Comparison of ENCODE assay signal across 11 cellular contexts in the genomic region with DNA sequence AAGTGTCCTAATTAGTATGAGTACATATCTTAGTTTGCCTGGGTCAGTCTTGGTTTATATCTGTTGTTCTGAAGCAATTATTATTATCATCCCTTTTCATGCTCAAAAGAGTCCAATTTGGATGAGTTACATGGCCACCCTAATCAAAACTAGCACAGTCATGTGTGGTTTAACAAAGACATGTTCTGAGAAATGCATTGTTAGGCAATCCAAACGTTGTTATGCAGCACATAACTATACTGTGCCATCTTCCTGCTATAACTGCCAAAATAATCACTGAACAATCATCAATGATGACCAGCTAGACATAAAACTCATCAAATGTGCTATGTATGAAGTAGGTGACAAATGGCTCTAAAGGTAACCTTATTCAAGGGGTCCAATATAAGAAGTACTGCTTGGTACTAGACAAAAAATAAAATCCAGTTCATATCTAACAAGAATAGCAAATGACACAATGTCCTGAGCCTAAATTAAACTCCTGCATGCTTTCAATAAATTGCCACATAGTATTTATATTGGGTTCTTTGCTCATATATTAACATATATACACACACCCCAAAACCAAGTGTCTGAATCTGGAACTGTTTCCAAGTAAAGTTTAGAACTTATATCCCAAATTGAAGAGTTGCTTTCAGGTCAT. TPM values are rescaled to one million over a fixed set of nuclear protein-coding genes. Genes with fewer than 3 reads are reported as not detected.
A peak's percentile ranks its signal among the peaks of the same experiment; 100 is the strongest.
DNase-seq lines count a peak whose midpoint lies in the region; ATAC-seq and TF ChIP-seq lines count a peak whose summit lies in the region.
"Had no signal": no experiment of that assay in that cellular context is flagged by ENCODE, and none has a peak within 500 bp of the region (broad histone marks: within the 10 kb centered on the region; RNA-seq: fewer than 3 reads in every experiment).

No MANE protein-coding gene starts in this region.

- H3K27ac Mint-ChIP-seq in activated naive CD8-positive, alpha-beta T cell treated with anti-CD3 and anti-CD28 coated beads, Interleukin-2, amount 50 U/mL, for 24 hours: peak overlapping the region; percentile 63
- H3K27ac Mint-ChIP-seq in immature natural killer cell: peak overlapping the region; percentile 3 to 72 (median 47)
- H3K27ac Mint-ChIP-seq in T-helper 2 cell treated with Interferon-gamma antibody and Interleukin-4, amounts not matched to agents 5 μg/mL and 100 μg/mL, for 36 hours: no peak overlapping the region
- H3K27ac Mint-ChIP-seq: dendritic cell treated with granulocyte-macrophage colony-stimulating factor and Interleukin-4, amounts not matched to agents 40 ng/mL and 50 ng/mL, for 4 days had no signal

- no peak for DNase-seq in right cardiac atrium
- no peak for DNase-seq in Right ventricle myocardium inferior (ENCODE audit: missing footprints)
- DNase-seq in activated naive CD8-positive, alpha-beta T cell treated with anti-CD3 and anti-CD28 coated beads, Interleukin-2, amount 50 U/mL, for 24 hours: no peak
- no peak for DNase-seq in immature natural killer cell
- no peak for DNase-seq in transverse colon
- no peak for DNase-seq in T-helper 2 cell treated with Interferon-gamma antibody and Interleukin-4, amounts not matched to agents 5 μg/mL and 100 μg/mL, for 36 hours (ENCODE audit: low spot score)
- no peak for DNase-seq in hepatic stellate cell (ENCODE audit: low spot score)
- DNase-seq: activated effector memory CD4-positive, alpha-beta T cell treated with anti-CD3 and anti-CD28 coated beads, Interleukin-2, amount 50 U/mL, for 16 hours; NCI-H524 treated with DMSO at 0.1 percent for 48 hours had no signal

- H3K4me1 ChIP-seq in right cardiac atrium (ENCODE audit: control insufficient read depth, insufficient read depth, low read length) (peaks cover 6% of the 10 kb centered on the region), transverse colon (peaks cover 2 to 28% (median 21%) of the 10 kb centered on the region in 4 donors)

- ATAC-seq in right cardiac atrium: peak; percentile 21 to 26
- no peak for ATAC-seq in Right ventricle myocardium inferior
- ATAC-seq in activated naive CD8-positive, alpha-beta T cell treated with anti-CD3 and anti-CD28 coated beads, Interleukin-2, amount 50 U/mL, for 24 hours: no peak
- ATAC-seq in HG02588 (IDR thresholded peaks at IDR 0.05; ENCODE audit: unreplicated experiment): no peak

- TF ChIP-seq CTCF in transverse colon (IDR thresholded peaks at IDR 0.05): no peak

- in situ Hi-C loops in transverse colon (cut with MboI; ENCODE audit: low pct_ligation_motif_present in 1 of 4, low pct_unique_long_range_greater_than_20kb in 1 of 4, low sequenced_read_pairs in 3 of 4): no loop called here

- no peaks in the 10 kb centered on the region for H3K36me3 ChIP-seq in transverse colon

- WGBS in right cardiac atrium: 6% methylated on average over 1 of the region's 1 CpG
- WGBS in transverse colon (ENCODE audit: low coverage in 1 of 2), 2 donors: 0 to 9% methylated on average over 1 of the region's 1 CpG

- no peak overlapping the region for H3K27ac ChIP-seq in right cardiac atrium (ENCODE audit: low read length)
- peak overlapping the region; percentile 13 to 45 (median 24) for H3K27ac ChIP-seq in transverse colon

- no peaks in the 10 kb centered on the region for H3K9me3 ChIP-seq in right cardiac atrium (ENCODE audit: control insufficient read depth, low read length)
- H3K9me3 ChIP-seq in transverse colon: no peaks in the 10 kb centered on the region

- peaks cover 23% of the 10 kb centered on the region for H3K36me3 Mint-ChIP-seq in activated naive CD8-positive, alpha-beta T cell treated with anti-CD3 and anti-CD28 coated beads, Interleukin-2, amount 50 U/mL, for 24 hours (ENCODE audit: low read depth)
- peaks cover 0 to 13% (median 13%) of the 10 kb centered on the region in 3 donors for H3K36me3 Mint-ChIP-seq in immature natural killer cell
- H3K36me3 Mint-ChIP-seq in T-helper 2 cell treated with Interferon-gamma antibody and Interleukin-4, amounts not matched to agents 5 μg/mL and 100 μg/mL, for 36 hours (ENCODE audit: low read depth): peaks cover 22% of the 10 kb centered on the region

- H3K4me1 Mint-ChIP-seq in activated naive CD8-positive, alpha-beta T cell treated with anti-CD3 and anti-CD28 coated beads, Interleukin-2, amount 50 U/mL, for 24 hours: peaks cover 38% of the 10 kb centered on the region
- peaks cover 64 to 89% of the 10 kb centered on the region in 2 donors for H3K4me1 Mint-ChIP-seq in immature natural killer cell
- H3K4me1 Mint-ChIP-seq in T-helper 2 cell treated with Interferon-gamma antibody and Interleukin-4, amounts not matched to agents 5 μg/mL and 100 μg/mL, for 36 hours (ENCODE audit: low read depth): peaks cover 17% of the 10 kb centered on the region

- TF ChIP-seq EP300 in transverse colon (IDR thresholded peaks at IDR 0.05; ENCODE audit: low read depth): no peak

- intact Hi-C loops in right cardiac atrium (cut with DNase I): no loop called here
- intact Hi-C loops in Right ventricle myocardium inferior (cut with DNase I): no loop called here
- intact Hi-C loops in transverse colon (cut with DNase I; ENCODE audit: low total_unique reads): no loop called here

- H3K27me3 ChIP-seq in right cardiac atrium (ENCODE audit: control insufficient read depth, insufficient read depth) (no peaks in the 10 kb centered on the region), transverse colon (no peaks in the 10 kb centered on the region)

- no peak overlapping the region for H3K4me3 ChIP-seq in right cardiac atrium (ENCODE audit: low read length)
- H3K4me3 ChIP-seq in transverse colon: no peak overlapping the region

- H3K9me3 Mint-ChIP-seq in activated naive CD8-positive, alpha-beta T cell treated with anti-CD3 and anti-CD28 coated beads, Interleukin-2, amount 50 U/mL, for 24 hours: peaks cover 3% of the 10 kb centered on the region
- no peaks in the 10 kb centered on the region for H3K9me3 Mint-ChIP-seq in immature natural killer cell
- no peaks in the 10 kb centered on the region for H3K9me3 Mint-ChIP-seq in T-helper 2 cell treated with Interferon-gamma antibody and Interleukin-4, amounts not matched to agents 5 μg/mL and 100 μg/mL, for 36 hours
- H3K9me3 Mint-ChIP-seq: dendritic cell treated with granulocyte-macrophage colony-stimulating factor and Interleukin-4, amounts not matched to agents 40 ng/mL and 50 ng/mL, for 4 days had no signal

- no peak overlapping the region for H3K4me3 Mint-ChIP-seq in activated naive CD8-positive, alpha-beta T cell treated with anti-CD3 and anti-CD28 coated beads, Interleukin-2, amount 50 U/mL, for 24 hours
- H3K4me3 Mint-ChIP-seq in immature natural killer cell: peak overlapping the region in 4 of 5 donors; percentile 1 to 56 (median 42)
- H3K4me3 Mint-ChIP-seq in T-helper 2 cell treated with Interferon-gamma antibody and Interleukin-4, amounts not matched to agents 5 μg/mL and 100 μg/mL, for 36 hours: no peak overlapping the region
- H3K4me3 Mint-ChIP-seq: dendritic cell treated with granulocyte-macrophage colony-stimulating factor and Interleukin-4, amounts not matched to agents 40 ng/mL and 50 ng/mL, for 4 days had no signal

- TF ChIP-seq POLR2A in transverse colon (IDR thresholded peaks at IDR 0.05): no peak

- H3K27me3 Mint-ChIP-seq in activated naive CD8-positive, alpha-beta T cell treated with anti-CD3 and anti-CD28 coated beads, Interleukin-2, amount 50 U/mL, for 24 hours: no peaks in the 10 kb centered on the region
- peaks cover 0 to 4% (median 2%) of the 10 kb centered on the region in 3 donors for H3K27me3 Mint-ChIP-seq in immature natural killer cell (ENCODE audit: low read depth in 3 of 3)
- no peaks in the 10 kb centered on the region for H3K27me3 Mint-ChIP-seq in T-helper 2 cell treated with Interferon-gamma antibody and Interleukin-4, amounts not matched to agents 5 μg/mL and 100 μg/mL, for 36 hours (ENCODE audit: low read depth)
- H3K27me3 Mint-ChIP-seq: dendritic cell treated with granulocyte-macrophage colony-stimulating factor and Interleukin-4, amounts not matched to agents 40 ng/mL and 50 ng/mL, for 4 days had no signal

RNA-seq across cellular contexts. Expression of a gene that starts 41.9 kb away (rescaled TPM):
- total RNA-seq in right cardiac atrium (10 to 100 TPM; 21.9 to 27.1 (median 22.9) TPM), Right ventricle myocardium inferior (26.3 TPM), transverse colon (10 to 100 TPM in 2 of 4 donors, 1 to 10 TPM in 2; 2.2 to 30.5 (median 14.9) TPM)
- polyA plus RNA-seq in right cardiac atrium (3.6 TPM), immature natural killer cell (10 to 100 TPM; 26.0 to 61.8 (median 46.4) TPM)

Comparison
In these comparisons a context has a peak if more than half of its experiments do, and no peak if none do; other contexts are left out.
1. ATAC-seq: peak in right cardiac atrium (2 of 2); none in Right ventricle myocardium inferior (single experiment), activated naive CD8-positive, alpha-beta T cell treated with anti-CD3 and anti-CD28 coated beads, Interleukin-2, amount 50 U/mL, for 24 hours (single experiment) and HG02588 (single experiment).
2. H3K4me3 Mint-ChIP-seq: peak in immature natural killer cell (4 of 5); none in activated naive CD8-positive, alpha-beta T cell treated with anti-CD3 and anti-CD28 coated beads, Interleukin-2, amount 50 U/mL, for 24 hours (single experiment) and T-helper 2 cell treated with Interferon-gamma antibody and Interleukin-4, amounts not matched to agents 5 μg/mL and 100 μg/mL, for 36 hours (single experiment).